Comparison of ENCODE assay signal across 15 cellular contexts in the genomic region with DNA sequence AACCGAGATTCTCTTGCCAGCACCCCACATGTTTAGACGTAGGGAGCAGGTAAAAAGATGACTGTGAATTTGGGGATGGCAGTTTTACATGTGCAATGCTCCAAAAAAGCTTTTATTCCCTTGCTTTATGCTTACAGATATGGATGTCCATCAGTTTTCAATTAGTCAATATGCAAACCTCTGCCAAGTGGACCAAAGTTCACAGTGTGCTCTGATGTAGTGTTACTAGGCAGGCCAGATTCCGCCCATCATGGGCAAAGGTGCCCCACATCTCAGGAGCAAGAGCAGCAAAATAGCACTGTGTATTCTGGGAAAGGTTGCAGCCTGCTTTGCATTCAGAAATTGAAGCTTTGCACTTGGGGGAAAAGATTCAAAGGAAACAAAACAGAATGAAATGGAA.
"Had no signal": no experiment of that assay in that cellular context is flagged by ENCODE, and none has a peak within 500 bp of the region (broad histone marks: within the 10 kb centered on the region; RNA-seq: fewer than 3 reads in every experiment).

No MANE protein-coding gene starts in this region.

- H3K27me3 ChIP-seq: brain microvascular endothelial cell, colonic mucosa, right atrium auricular region, tibial nerve, uterus had no signal

- ATAC-seq: activated CD4-positive, CD25-positive, alpha-beta regulatory T cell treated with anti-CD3 and anti-CD28 coated beads, Interleukin-2, amount 50 U/mL, for 24 hours; activated T-cell treated with anti-CD3 and anti-CD28 coated beads, Interleukin-2, amount 50 U/mL, for 4 hours; left colon had no signal

- H3K36me3 ChIP-seq: brain microvascular endothelial cell, colonic mucosa, right atrium auricular region, tibial nerve, uterus had no signal

- H3K4me1 ChIP-seq: colonic mucosa, right atrium auricular region, uterus had no signal

- DNase-seq: activated CD4-positive, alpha-beta T cell treated with anti-CD3 and anti-CD28 coated beads, Interleukin-2, amount 10 ng/mL, durations not matched to agents 7 days and 5 days; activated CD8-positive, alpha-beta memory T cell treated with anti-CD3 and anti-CD28 coated beads, Interleukin-2, amount 50 U/mL, for 4 hours; activated naive CD4-positive, alpha-beta T cell treated with anti-CD3 and anti-CD28 coated beads for 36 hours; activated T-cell treated with anti-CD3 and anti-CD28 coated beads, Interleukin-2, amount 50 U/mL, for 4 hours; brain microvascular endothelial cell; colonic mucosa; left colon; mammary epithelial cell; naive B cell; stimulated activated CD4-positive, alpha-beta T cell treated with anti-CD3 and anti-CD28 coated beads, Interleukin-15, amount 100 ng/mL, for 24 hours; stimulated activated CD4-positive, alpha-beta T cell treated with anti-CD3 and anti-CD28 coated beads, Interleukin-2, amount 100 ng/mL, for 48 hours; uterus had no signal

- H3K27ac ChIP-seq: brain microvascular endothelial cell, colonic mucosa, right atrium auricular region, tibial nerve, uterus had no signal

- H3K9me3 ChIP-seq: colonic mucosa, uterus had no signal

- H3K4me3 ChIP-seq: colonic mucosa, right atrium auricular region, tibial nerve, uterus had no signal
